In the genomic region with DNA sequence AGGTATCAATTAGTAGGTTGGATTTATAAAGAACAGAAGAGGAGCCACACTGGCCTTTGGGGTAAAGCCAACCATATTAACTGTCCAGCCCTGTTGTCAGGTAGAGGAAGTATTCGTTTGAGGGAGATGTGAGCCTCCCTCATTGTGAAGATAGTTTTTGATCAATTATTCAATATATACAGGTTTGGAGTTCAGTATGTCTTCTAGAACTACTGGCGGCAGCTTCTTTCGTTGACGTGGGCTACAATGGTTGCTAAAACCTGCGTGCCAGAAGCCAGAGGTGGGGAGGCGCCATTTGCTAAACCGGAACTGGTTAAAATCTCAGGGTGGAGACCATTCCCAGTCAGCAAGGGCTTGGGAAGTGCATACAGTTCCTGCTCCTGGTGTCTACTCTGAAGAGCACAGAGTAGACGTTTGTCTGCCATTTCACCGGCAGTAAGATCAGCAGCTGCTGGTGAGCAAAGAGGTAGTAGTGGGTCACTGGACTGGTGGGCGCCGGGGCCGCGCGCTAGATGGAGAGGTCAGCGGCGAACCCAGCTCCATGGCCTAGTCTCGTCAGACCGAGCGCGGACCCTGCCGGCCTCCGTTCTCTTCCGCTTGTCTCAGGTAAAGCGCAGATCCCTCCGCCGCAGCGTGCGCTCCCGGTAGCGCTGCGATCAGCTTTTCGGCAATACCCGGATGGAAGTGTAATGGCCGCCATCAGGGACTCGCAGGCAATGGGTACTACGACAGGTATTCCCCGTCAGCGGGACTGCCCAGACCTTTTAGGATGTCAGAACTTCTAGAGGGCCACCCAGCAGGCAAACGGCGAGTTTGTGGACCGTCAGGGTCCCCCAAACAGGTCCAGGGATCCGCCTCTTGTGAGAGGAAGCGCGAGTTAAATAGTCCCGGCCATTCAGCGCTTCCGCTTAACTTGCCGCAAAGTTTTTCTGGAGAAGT, we compare ENCODE assay signal across 8 cellular contexts. TPM values are rescaled to one million over a fixed set of nuclear protein-coding genes. Genes with fewer than 3 reads are reported as not detected.
A peak's percentile ranks its signal among the peaks of the same experiment; 100 is the strongest.
DNase-seq lines count a peak whose midpoint lies in the region; FAIRE-seq and TF ChIP-seq lines count a peak whose summit lies in the region.

A gene with protein sequence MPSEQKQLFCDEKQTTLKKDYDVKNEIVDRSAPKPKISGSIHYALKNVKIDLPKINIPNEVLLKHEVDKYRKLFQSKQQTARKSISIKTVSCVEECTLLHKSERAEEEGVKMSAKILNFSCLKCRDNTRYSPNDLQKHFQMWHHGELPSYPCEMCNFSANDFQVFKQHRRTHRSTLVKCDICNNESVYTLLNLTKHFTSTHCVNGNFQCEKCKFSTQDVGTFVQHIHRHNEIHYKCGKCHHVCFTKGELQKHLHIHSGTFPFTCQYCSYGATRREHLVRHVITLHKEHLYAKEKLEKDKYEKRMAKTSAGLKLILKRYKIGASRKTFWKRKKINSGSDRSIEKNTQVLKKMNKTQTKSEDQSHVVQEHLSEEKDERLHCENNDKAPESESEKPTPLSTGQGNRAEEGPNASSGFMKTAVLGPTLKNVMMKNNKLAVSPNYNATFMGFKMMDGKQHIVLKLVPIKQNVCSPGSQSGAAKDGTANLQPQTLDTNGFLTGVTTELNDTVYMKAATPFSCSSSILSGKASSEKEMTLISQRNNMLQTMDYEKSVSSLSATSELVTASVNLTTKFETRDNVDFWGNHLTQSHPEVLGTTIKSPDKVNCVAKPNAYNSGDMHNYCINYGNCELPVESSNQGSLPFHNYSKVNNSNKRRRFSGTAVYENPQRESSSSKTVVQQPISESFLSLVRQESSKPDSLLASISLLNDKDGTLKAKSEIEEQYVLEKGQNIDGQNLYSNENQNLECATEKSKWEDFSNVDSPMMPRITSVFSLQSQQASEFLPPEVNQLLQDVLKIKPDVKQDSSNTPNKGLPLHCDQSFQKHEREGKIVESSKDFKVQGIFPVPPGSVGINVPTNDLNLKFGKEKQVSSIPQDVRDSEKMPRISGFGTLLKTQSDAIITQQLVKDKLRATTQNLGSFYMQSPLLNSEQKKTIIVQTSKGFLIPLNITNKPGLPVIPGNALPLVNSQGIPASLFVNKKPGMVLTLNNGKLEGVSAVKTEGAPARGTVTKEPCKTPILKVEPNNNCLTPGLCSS (N-terminal part only) (plus strand): TSS at position 911 of the 939 bp plus-strand sequence. CDS start 26,026 bp downstream, outside the sequence.

- peaks cover 37% of the 10 kb centered on the region for H3K4me1 Mint-ChIP-seq in neural crest cell

- peak; percentile 93 for FAIRE-seq in H54 (lab: Jason Lieb, UNC)

- no peaks in the 10 kb centered on the region for H4K20me1 ChIP-seq in Loucy (ENCODE audit: insufficient read depth, low read length, poor library complexity, severe bottlenecking)

- peaks cover 16% of the 10 kb centered on the region for H3K79me2 ChIP-seq in Loucy (ENCODE audit: insufficient read depth, low read length)

- H3K4me3 Mint-ChIP-seq in neural crest cell: peak within 1 kb of the TSS; percentile 96

- H3K9ac ChIP-seq in ES-I3 (ENCODE audit: low read depth, low read length) (peak within 1 kb of the TSS; percentile 97), Loucy (ENCODE audit: low read depth, low read length, poor library complexity, severe bottlenecking) (peak within 1 kb of the TSS; percentile 70)

- DNase-seq in H54 (ENCODE audit: insufficient read length, low spot score) (peak; percentile 63), SHP77 (lab: John Stamatoyannopoulos, UW) (peak; percentile 95), activated gamma-delta T cell (lab: John Stamatoyannopoulos, UW) (peak; percentile 61), foreskin fibroblast (peak; percentile 98 to 99), neural crest cell (ENCODE audit: low read depth, low spot score) (peak; percentile 85), stomach (peak; percentile 94)

- no peaks in the 10 kb centered on the region for H3K9me2 ChIP-seq in Loucy (replicated peaks; ENCODE audit: low read depth, low read length)

- H3K9me3 Mint-ChIP-seq in neural crest cell: peaks cover 3% of the 10 kb centered on the region

- intact Hi-C loops in stomach (cut with DNase I; ENCODE audit: low total_unique reads): loop anchor here (5.0 kb wide), 1 partner anchor 37 kb away; no protein-coding TSS in a partner anchor

- peaks cover 11% of the 10 kb centered on the region for H3K36me3 Mint-ChIP-seq in neural crest cell (ENCODE audit: low read depth)

- peaks cover 37% of the 10 kb centered on the region for H3K27me3 Mint-ChIP-seq in neural crest cell (ENCODE audit: low read depth)

- TF ChIP-seq POLR2A in H54 (IDR thresholded peaks at IDR 0.05; ENCODE audit: low read depth, low read length) (peak; percentile 66), stomach (IDR thresholded peaks at IDR 0.05) (no peak)

- TF ChIP-seq EP300 in stomach (IDR thresholded peaks at IDR 0.05): no peak

- H3K9me3 ChIP-seq in ES-I3 (ENCODE audit: control insufficient read depth, insufficient read depth, low read length): no peaks in the 10 kb centered on the region
- H3K9me3 ChIP-seq in Loucy (ENCODE audit: insufficient read depth, low read depth, low read length): no peaks in the 10 kb centered on the region
- H3K9me3 ChIP-seq in stomach: no peaks in the 10 kb centered on the region

- H3F3A ChIP-seq in Loucy (ENCODE audit: low read depth): no peaks in the 10 kb centered on the region

- peaks cover 50% of the 10 kb centered on the region for H3K27me3 ChIP-seq in Loucy (ENCODE audit: insufficient read depth, low read length, poor library complexity, severe bottlenecking)
- H3K27me3 ChIP-seq in stomach: peaks cover 0 to 32% (median 4%) of the 10 kb centered on the region in 3 donors

- peak within 1 kb of the TSS; percentile 79 for H3K4me3 ChIP-seq in Loucy (ENCODE audit: low read length, poor library complexity, severe bottlenecking)
- H3K4me3 ChIP-seq in foreskin fibroblast (ENCODE audit: low read depth in 1 of 2, low read length in 2 of 2): peak within 1 kb of the TSS; percentile 63 to 94
- peak within 1 kb of the TSS; percentile 65 to 86 (median 76) for H3K4me3 ChIP-seq in stomach

- H3K36me3 ChIP-seq in ES-I3 (ENCODE audit: insufficient read depth, low read length) (peaks cover 10% of the 10 kb centered on the region; the same call in 1 of the 2 replicates), Loucy (ENCODE audit: insufficient read depth, low read length) (no peaks in the 10 kb centered on the region), stomach (peaks cover 12 to 18% (median 16%) of the 10 kb centered on the region in 4 donors)

- WGBS in stomach, 5 donors: 9 to 20% (median 10%) methylated on average over 28 to 48 of the region's 48 CpGs

- H3K4me1 ChIP-seq in ES-I3 (ENCODE audit: insufficient read depth, low read length) (no peaks in the 10 kb centered on the region), Loucy (ENCODE audit: insufficient read depth, low read length, poor library complexity, severe bottlenecking) (peaks cover 19% of the 10 kb centered on the region), stomach (peaks cover 8 to 23% (median 18%) of the 10 kb centered on the region in 4 donors)

- peak within 1 kb of the TSS; percentile 100 for H3K27ac Mint-ChIP-seq in neural crest cell (ENCODE audit: unreplicated experiment)

- peak within 1 kb of the TSS; percentile 94 to 100 (median 96) for H3K27ac ChIP-seq in stomach

- peak within 1 kb of the TSS; percentile 69 for H3K4me2 ChIP-seq in Loucy (ENCODE audit: low read depth, low read length, poor library complexity, severe bottlenecking)

- no peak for TF ChIP-seq CTCF in Loucy (conservative IDR thresholded peaks at IDR 0.05; ENCODE audit: low read length)
- TF ChIP-seq CTCF in foreskin fibroblast (IDR thresholded peaks at IDR 0.05; ENCODE audit: low read depth, low read length): no peak
- no peak for TF ChIP-seq CTCF in neural crest cell (conservative IDR thresholded peaks at IDR 0.05)
- TF ChIP-seq CTCF in stomach (IDR thresholded peaks at IDR 0.05): no peak

- H2AFZ ChIP-seq in Loucy (ENCODE audit: low read length): peak within 1 kb of the TSS; percentile 90

RNA-seq across cellular contexts. Expression of the gene that starts here (rescaled TPM):
- total RNA-seq in neural crest cell (30.5 and 31.2 TPM in 2 replicates), stomach (10 to 100 TPM in 4 of 5 donors, 1 to 10 TPM in 1; 7.0 to 57.5 (median 16.1) TPM)
- polyA plus RNA-seq in stomach: 1 to 10 TPM; 2.8 to 5.7 (median 3.5) TPM

Comparison
In these comparisons a context has a peak if more than half of its experiments do, and no peak if none do; other contexts are left out.
1. Peak in every context shown above with its lines: DNase-seq, H3K4me3 ChIP-seq and H3K27ac ChIP-seq.